ENCODE assay signal across 10 cellular contexts in the genomic region with DNA sequence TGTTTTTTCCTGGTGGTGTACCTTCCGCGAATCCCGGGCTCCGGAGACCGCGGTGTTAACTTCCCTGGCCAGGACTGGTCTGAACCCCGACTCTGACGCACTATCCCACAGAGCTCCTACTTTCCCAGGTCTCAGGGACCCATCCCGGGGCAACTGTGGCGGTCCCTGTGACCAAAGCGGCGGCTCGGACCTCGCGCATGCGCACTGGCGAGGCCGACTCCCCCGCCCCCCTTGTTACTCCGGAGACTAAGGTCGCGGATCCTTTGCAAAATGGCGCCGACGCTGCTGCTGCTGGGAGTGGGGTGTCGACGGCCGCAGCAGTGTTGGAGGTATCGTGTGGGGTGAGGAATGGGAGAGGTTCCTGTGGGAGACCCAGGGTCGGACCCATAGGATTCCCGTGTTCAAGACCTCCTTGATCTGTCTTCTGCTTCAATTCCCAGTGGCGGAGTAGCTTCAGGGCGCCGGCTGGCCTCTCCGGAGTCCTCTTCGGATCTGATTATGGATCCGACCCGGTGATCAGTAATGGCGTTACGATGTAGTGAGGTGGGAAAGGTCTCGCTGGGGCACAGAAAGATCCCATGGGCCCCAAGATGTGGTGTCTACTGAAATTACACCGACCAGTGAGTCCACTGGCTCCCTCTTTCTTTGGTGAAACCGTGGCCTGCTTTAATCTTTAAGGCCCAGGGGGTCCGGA.
A peak's percentile ranks its signal among the peaks of the same experiment; 100 is the strongest.
DNase-seq lines count a peak whose midpoint lies in the region; ATAC-seq and TF ChIP-seq lines count a peak whose summit lies in the region.
"Had no signal": no experiment of that assay in that cellular context is flagged by ENCODE, and none has a peak within 500 bp of the region (broad histone marks: within the 10 kb centered on the region; RNA-seq: fewer than 3 reads in every experiment).

No MANE protein-coding gene starts in this region.

- H4K20me1 ChIP-seq in neural progenitor cell (ENCODE audit: low read depth), result no peaks in the 10 kb centered on the region

- H3K4me3 ChIP-seq in ACC112 (ENCODE audit: low read depth, low read length) (peak overlapping the region; percentile 73), fibroblast of pulmonary artery (replicated peaks; ENCODE audit: low read depth, low read length) (peak overlapping the region; percentile 38), neural progenitor cell (peak overlapping the region; percentile 48), HAP-1 (no peak overlapping the region)

- H3K4me1 Mint-ChIP-seq in neural progenitor cell, result no peaks in the 10 kb centered on the region

- in situ Hi-C loops in HAP-1 (cut with MboI; ENCODE audit: low sequenced_read_pairs), result no loop called here

- peak overlapping the region; percentile 70 for H3K4me2 ChIP-seq in neural progenitor cell

- no peak overlapping the region for H3K9ac ChIP-seq in neural progenitor cell

- H3K4me3 Mint-ChIP-seq in neural progenitor cell, result peak overlapping the region; percentile 8

- DNase-seq in NCI-H345 (lab: John Stamatoyannopoulos, UW) (peak; percentile 82), fibroblast of pulmonary artery (ENCODE audit: low read depth) (no peak), neural progenitor cell (ENCODE audit: low spot score) (peak; percentile 64), HAP-1 (ENCODE audit: low spot score in 2 of 2) (no peak), SHP77 treated with DMSO at 0.1 percent for 48 hours (lab: John Stamatoyannopoulos, UW) (no peak), amniotic stem cell (lab: John Stamatoyannopoulos, UW) (no peak)
- DNase-seq: DND-41, SIG-M5 had no signal

- H3K27me3 Mint-ChIP-seq in neural progenitor cell (ENCODE audit: insufficient read depth, low read depth), result no peaks in the 10 kb centered on the region

- TF ChIP-seq CTCF in fibroblast of pulmonary artery (IDR thresholded peaks at IDR 0.05; ENCODE audit: low read length, missing control alignments) (no peak), neural progenitor cell (IDR thresholded peaks at IDR 0.05) (no peak)

- H3F3A ChIP-seq in neural progenitor cell (ENCODE audit: low read depth), result no peaks in the 10 kb centered on the region

- no peak overlapping the region for H3K27ac Mint-ChIP-seq in neural progenitor cell

- no peaks in the 10 kb centered on the region for H3K4me1 ChIP-seq in ACC112 (ENCODE audit: control insufficient read depth, insufficient read depth, low read length, unreplicated experiment)
- H3K4me1 ChIP-seq in neural progenitor cell, result no peaks in the 10 kb centered on the region
- H3K4me1 ChIP-seq in HAP-1, result no peaks in the 10 kb centered on the region

- H3K79me2 ChIP-seq in ACC112 (ENCODE audit: control insufficient read depth, insufficient read depth, low read length, unreplicated experiment), result no peaks in the 10 kb centered on the region
- H3K79me2 ChIP-seq in neural progenitor cell (ENCODE audit: low read depth), result no peaks in the 10 kb centered on the region

- no peak for ATAC-seq in HG03139 (IDR thresholded peaks at IDR 0.05; ENCODE audit: unreplicated experiment)

- H3K9me3 ChIP-seq in neural progenitor cell (ENCODE audit: low read depth), result peaks cover 4% of the 10 kb centered on the region
- no peaks in the 10 kb centered on the region; the same call in 1 of the 2 replicates for H3K9me3 ChIP-seq in HAP-1

- H3K36me3 ChIP-seq in ACC112 (ENCODE audit: insufficient read depth, low read length) (no peaks in the 10 kb centered on the region), neural progenitor cell (no peaks in the 10 kb centered on the region), HAP-1 (replicated peaks) (no peaks in the 10 kb centered on the region)

- H3K36me3 Mint-ChIP-seq in neural progenitor cell, result no peaks in the 10 kb centered on the region

- H3K27ac ChIP-seq in ACC112 (ENCODE audit: low read depth, low read length), result no peak overlapping the region
- H3K27ac ChIP-seq in neural progenitor cell, result no peak overlapping the region

- H2AFZ ChIP-seq in ACC112 (ENCODE audit: low read length, unreplicated experiment) (no peak overlapping the region), neural progenitor cell (replicated peaks) (peak overlapping the region; percentile 85)

- no peaks in the 10 kb centered on the region for H3K27me3 ChIP-seq in ACC112 (ENCODE audit: insufficient read depth, low read length)
- H3K27me3 ChIP-seq in neural progenitor cell, result no peaks in the 10 kb centered on the region
- no peaks in the 10 kb centered on the region for H3K27me3 ChIP-seq in HAP-1 (ENCODE audit: low read depth)

- H3K9me3 Mint-ChIP-seq in neural progenitor cell, result peaks cover 38% of the 10 kb centered on the region

Comparison
In these comparisons a context has a peak if more than half of its experiments do, and no peak if none do; other contexts are left out.
1. DNase-seq: peak in NCI-H345 (single experiment) and neural progenitor cell (single experiment); none in fibroblast of pulmonary artery (single experiment), HAP-1 (0 of 2), SHP77 treated with DMSO at 0.1 percent for 48 hours (single experiment) and amniotic stem cell (single experiment).